In the genomic region with DNA sequence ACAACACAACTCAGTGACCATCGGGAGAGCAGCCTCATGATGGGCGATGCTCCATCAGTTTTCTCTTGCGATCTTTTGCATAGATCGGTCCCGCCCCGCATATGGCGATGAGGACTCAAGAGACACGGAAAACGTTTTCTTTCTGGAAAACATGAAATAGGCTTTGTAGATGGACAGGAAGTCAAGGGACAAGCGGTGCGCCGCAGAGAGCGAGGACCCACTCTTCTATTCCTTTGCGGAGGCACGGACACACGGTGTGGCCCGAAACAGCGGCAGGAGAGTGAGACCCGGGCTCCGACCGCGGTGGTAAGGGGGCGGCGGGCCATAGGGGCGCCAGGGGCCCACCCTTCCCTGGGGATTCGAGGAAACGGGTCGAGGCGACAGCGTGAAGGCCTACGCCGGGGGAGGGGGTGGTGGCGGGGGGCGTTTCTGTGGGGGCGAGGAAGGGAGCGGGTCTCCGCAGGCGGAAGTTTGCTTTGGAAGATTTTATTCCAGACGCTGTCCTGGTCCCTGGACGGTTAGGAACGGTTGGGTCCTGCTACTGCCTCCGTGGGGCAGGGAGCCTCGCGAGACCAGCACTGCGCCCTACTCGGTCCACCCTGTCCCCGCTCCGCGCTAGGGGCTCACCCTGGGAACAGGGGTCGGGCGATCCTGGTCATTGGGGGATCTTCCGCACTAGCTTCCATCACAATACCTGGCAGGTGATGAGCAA, we compare ENCODE assay signal across 1 cellular context.
TF ChIP-seq lines count a peak whose summit lies in the region.

No MANE protein-coding gene starts in this region.

TF ChIP-seq in HepG2, 621 proteins besides CTCF, POLR2A, EP300 and RAD21 (continued from another document and continues in another):
- no peak for TF ChIP-seq ZNF225 (CRISPR knock-in tag; IDR thresholded peaks at IDR 0.05)
- TF ChIP-seq SKIL (CRISPR knock-in tag; IDR thresholded peaks at IDR 0.05; ENCODE audit: borderline replicate concordance) = no peak
- no peak for TF ChIP-seq TAF15 (IDR thresholded peaks at IDR 0.05; ENCODE audit: low read depth, low read length, poor library complexity, severe bottlenecking)
- TF ChIP-seq ZNF747 (CRISPR knock-in tag; IDR thresholded peaks at IDR 0.05; ENCODE audit: borderline replicate concordance) = no peak
- peak; percentile 6; the same call in 1 of the 2 replicates for TF ChIP-seq GFI1 (CRISPR knock-in tag; IDR thresholded peaks at IDR 0.05; ENCODE audit: borderline replicate concordance)
- TF ChIP-seq ZBTB3 (CRISPR knock-in tag; IDR thresholded peaks at IDR 0.05; ENCODE audit: borderline replicate concordance, low read depth) = no peak
- TF ChIP-seq PRMT3 (CRISPR knock-in tag; IDR thresholded peaks at IDR 0.05; ENCODE audit: borderline replicate concordance, low read depth) = no peak
- TF ChIP-seq RXRB (CRISPR knock-in tag; IDR thresholded peaks at IDR 0.05; ENCODE audit: borderline replicate concordance) = no peak
- no peak for TF ChIP-seq BRD4 (CRISPR knock-in tag; IDR thresholded peaks at IDR 0.05)
- TF ChIP-seq RXRA (CRISPR knock-in tag; IDR thresholded peaks at IDR 0.05) = no peak
- TF ChIP-seq CENPX (CRISPR knock-in tag; IDR thresholded peaks at IDR 0.05) = no peak
- TF ChIP-seq REL (CRISPR knock-in tag; conservative IDR thresholded peaks at IDR 0.05) = no peak
- no peak for TF ChIP-seq BRF2 (CRISPR knock-in tag; IDR thresholded peaks at IDR 0.05)
- TF ChIP-seq ZNF432 (CRISPR knock-in tag; IDR thresholded peaks at IDR 0.05; ENCODE audit: borderline replicate concordance) = no peak
- peak; percentile 11; the same call in 1 of the 2 replicates for TF ChIP-seq ETV5 (CRISPR knock-in tag; IDR thresholded peaks at IDR 0.05; ENCODE audit: borderline replicate concordance)
- no peak for TF ChIP-seq THAP7 (CRISPR knock-in tag; IDR thresholded peaks at IDR 0.05)
- TF ChIP-seq HMGA1 (CRISPR knock-in tag; conservative IDR thresholded peaks at IDR 0.05) = no peak
- peak; percentile 22; the same call in 1 of the 2 replicates for TF ChIP-seq PHF8 (CRISPR knock-in tag; IDR thresholded peaks at IDR 0.05)
- no peak for TF ChIP-seq MXI1 (IDR thresholded peaks at IDR 0.05; ENCODE audit: borderline replicate concordance, low read depth, low read length)
- TF ChIP-seq ZNF598 (CRISPR knock-in tag; IDR thresholded peaks at IDR 0.05; ENCODE audit: borderline replicate concordance) = no peak
- no peak for TF ChIP-seq BCLAF1 (IDR thresholded peaks at IDR 0.05)
- no peak for TF ChIP-seq ZNF589 (CRISPR knock-in tag; conservative IDR thresholded peaks at IDR 0.05)
- TF ChIP-seq ZNF326 (CRISPR knock-in tag; IDR thresholded peaks at IDR 0.05; ENCODE audit: borderline replicate concordance) = peak; percentile 21; the same call in 1 of the 2 replicates
- TF ChIP-seq ZNF670 (CRISPR knock-in tag; IDR thresholded peaks at IDR 0.05; ENCODE audit: borderline replicate concordance) = no peak
- 0 out of 2 replicates have a peak, but pooled peaks have one; percentile 45 for TF ChIP-seq ZSCAN21 (CRISPR knock-in tag; IDR thresholded peaks at IDR 0.05; ENCODE audit: borderline replicate concordance)
- peak; percentile 5; the same call in 1 of the 2 replicates for TF ChIP-seq KDM2A (CRISPR knock-in tag; IDR thresholded peaks at IDR 0.05; ENCODE audit: borderline replicate concordance, low read depth)
- TF ChIP-seq ZSCAN9 (CRISPR knock-in tag; IDR thresholded peaks at IDR 0.05; ENCODE audit: borderline replicate concordance) = no peak
- TF ChIP-seq ZNF790 (CRISPR knock-in tag; IDR thresholded peaks at IDR 0.05; ENCODE audit: borderline replicate concordance) = 0 out of 2 replicates have a peak, but pooled peaks have one; percentile 65
- peak; percentile 12 for TF ChIP-seq ZNF883 (CRISPR knock-in tag; IDR thresholded peaks at IDR 0.05; ENCODE audit: not compliant biosample characterization)
- TF ChIP-seq HDAC2 (CRISPR knock-in tag; IDR thresholded peaks at IDR 0.05) = no peak
- no peak for TF ChIP-seq CREM (IDR thresholded peaks at IDR 0.05)
- TF ChIP-seq CREM (CRISPR knock-in tag; IDR thresholded peaks at IDR 0.05) = no peak
- no peak for TF ChIP-seq ZNF644 (CRISPR knock-in tag; IDR thresholded peaks at IDR 0.05; ENCODE audit: low read depth)
- TF ChIP-seq FUBP1 (CRISPR knock-in tag; IDR thresholded peaks at IDR 0.05; ENCODE audit: borderline replicate concordance) = no peak
- TF ChIP-seq, protein P1, sequence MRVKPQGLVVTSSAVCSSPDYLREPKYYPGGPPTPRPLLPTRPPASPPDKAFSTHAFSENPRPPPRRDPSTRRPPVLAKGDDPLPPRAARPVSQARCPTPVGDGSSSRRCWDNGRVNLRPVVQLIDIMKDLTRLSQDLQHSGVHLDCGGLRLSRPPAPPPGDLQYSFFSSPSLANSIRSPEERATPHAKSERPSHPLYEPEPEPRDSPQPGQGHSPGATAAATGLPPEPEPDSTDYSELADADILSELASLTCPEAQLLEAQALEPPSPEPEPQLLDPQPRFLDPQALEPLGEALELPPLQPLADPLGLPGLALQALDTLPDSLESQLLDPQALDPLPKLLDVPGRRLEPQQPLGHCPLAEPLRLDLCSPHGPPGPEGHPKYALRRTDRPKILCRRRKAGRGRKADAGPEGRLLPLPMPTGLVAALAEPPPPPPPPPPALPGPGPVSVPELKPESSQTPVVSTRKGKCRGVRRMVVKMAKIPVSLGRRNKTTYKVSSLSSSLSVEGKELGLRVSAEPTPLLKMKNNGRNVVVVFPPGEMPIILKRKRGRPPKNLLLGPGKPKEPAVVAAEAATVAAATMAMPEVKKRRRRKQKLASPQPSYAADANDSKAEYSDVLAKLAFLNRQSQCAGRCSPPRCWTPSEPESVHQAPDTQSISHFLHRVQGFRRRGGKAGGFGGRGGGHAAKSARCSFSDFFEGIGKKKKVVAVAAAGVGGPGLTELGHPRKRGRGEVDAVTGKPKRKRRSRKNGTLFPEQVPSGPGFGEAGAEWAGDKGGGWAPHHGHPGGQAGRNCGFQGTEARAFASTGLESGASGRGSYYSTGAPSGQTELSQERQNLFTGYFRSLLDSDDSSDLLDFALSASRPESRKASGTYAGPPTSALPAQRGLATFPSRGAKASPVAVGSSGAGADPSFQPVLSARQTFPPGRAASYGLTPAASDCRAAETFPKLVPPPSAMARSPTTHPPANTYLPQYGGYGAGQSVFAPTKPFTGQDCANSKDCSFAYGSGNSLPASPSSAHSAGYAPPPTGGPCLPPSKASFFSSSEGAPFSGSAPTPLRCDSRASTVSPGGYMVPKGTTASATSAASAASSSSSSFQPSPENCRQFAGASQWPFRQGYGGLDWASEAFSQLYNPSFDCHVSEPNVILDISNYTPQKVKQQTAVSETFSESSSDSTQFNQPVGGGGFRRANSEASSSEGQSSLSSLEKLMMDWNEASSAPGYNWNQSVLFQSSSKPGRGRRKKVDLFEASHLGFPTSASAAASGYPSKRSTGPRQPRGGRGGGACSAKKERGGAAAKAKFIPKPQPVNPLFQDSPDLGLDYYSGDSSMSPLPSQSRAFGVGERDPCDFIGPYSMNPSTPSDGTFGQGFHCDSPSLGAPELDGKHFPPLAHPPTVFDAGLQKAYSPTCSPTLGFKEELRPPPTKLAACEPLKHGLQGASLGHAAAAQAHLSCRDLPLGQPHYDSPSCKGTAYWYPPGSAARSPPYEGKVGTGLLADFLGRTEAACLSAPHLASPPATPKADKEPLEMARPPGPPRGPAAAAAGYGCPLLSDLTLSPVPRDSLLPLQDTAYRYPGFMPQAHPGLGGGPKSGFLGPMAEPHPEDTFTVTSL (CRISPR knock-in tag; IDR thresholded peaks at IDR 0.05; ENCODE audit: borderline replicate concordance) = no peak
- TF ChIP-seq ZNF678 (CRISPR knock-in tag; IDR thresholded peaks at IDR 0.05) = no peak
- TF ChIP-seq ZNF761 (CRISPR knock-in tag; conservative IDR thresholded peaks at IDR 0.05) = no peak
- no peak for TF ChIP-seq ZNF446 (CRISPR knock-in tag; IDR thresholded peaks at IDR 0.05)
- TF ChIP-seq ATF7 (IDR thresholded peaks at IDR 0.05) = no peak
- TF ChIP-seq ATF7 (CRISPR knock-in tag; IDR thresholded peaks at IDR 0.05) = no peak
- no peak for TF ChIP-seq ZMAT5 (CRISPR knock-in tag; IDR thresholded peaks at IDR 0.05; ENCODE audit: borderline replicate concordance, low read depth)
- TF ChIP-seq, protein P2, sequence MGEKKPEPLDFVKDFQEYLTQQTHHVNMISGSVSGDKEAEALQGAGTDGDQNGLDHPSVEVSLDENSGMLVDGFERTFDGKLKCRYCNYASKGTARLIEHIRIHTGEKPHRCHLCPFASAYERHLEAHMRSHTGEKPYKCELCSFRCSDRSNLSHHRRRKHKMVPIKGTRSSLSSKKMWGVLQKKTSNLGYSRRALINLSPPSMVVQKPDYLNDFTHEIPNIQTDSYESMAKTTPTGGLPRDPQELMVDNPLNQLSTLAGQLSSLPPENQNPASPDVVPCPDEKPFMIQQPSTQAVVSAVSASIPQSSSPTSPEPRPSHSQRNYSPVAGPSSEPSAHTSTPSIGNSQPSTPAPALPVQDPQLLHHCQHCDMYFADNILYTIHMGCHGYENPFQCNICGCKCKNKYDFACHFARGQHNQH (CRISPR knock-in tag; IDR thresholded peaks at IDR 0.05) = no peak
- no peak for TF ChIP-seq PHF5A (CRISPR knock-in tag; IDR thresholded peaks at IDR 0.05; ENCODE audit: low read depth, unreplicated experiment)
- TF ChIP-seq, protein P3, sequence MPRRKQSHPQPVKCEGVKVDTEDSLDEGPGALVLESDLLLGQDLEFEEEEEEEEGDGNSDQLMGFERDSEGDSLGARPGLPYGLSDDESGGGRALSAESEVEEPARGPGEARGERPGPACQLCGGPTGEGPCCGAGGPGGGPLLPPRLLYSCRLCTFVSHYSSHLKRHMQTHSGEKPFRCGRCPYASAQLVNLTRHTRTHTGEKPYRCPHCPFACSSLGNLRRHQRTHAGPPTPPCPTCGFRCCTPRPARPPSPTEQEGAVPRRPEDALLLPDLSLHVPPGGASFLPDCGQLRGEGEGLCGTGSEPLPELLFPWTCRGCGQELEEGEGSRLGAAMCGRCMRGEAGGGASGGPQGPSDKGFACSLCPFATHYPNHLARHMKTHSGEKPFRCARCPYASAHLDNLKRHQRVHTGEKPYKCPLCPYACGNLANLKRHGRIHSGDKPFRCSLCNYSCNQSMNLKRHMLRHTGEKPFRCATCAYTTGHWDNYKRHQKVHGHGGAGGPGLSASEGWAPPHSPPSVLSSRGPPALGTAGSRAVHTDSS (CRISPR knock-in tag; conservative IDR thresholded peaks at IDR 0.05) = no peak
